25 cellular contexts compared by ENCODE assay signal in genomic region chr2:6065713-6066112, GRCh38.
DNase-seq lines count a peak whose midpoint lies in the region; ATAC-seq, FAIRE-seq and TF ChIP-seq lines count a peak whose summit lies in the region.
"Had no signal": no experiment of that assay in that cellular context is flagged by ENCODE, and none has a peak within 500 bp of the region (broad histone marks: within the 10 kb centered on the region; RNA-seq: fewer than 3 reads in every experiment).

No MANE protein-coding gene starts in this region.

- ATAC-seq in GM18868 (IDR thresholded peaks at IDR 0.05; ENCODE audit: unreplicated experiment) = peak; percentile 59
- ATAC-seq: A549, GM12878 had no signal

- intact Hi-C loops in thyroid gland (cut with DNase I) = no loop called here

- WGBS in small intestine, 3 donors = 34 to 68% (median 35%) methylated on average over 3 of the region's 3 CpGs
- WGBS in thyroid gland, 2 donors = 88 to 95% methylated on average over 3 of the region's 3 CpGs

- H3K36me3 ChIP-seq in small intestine (ENCODE audit: control insufficient read depth in 2 of 2, insufficient read depth in 2 of 2, low read length in 2 of 2) (no peaks in the 10 kb centered on the region), thyroid gland (no peaks in the 10 kb centered on the region)
- H3K36me3 ChIP-seq: BE2C, BLaER1 had no signal

- H3K4me1 ChIP-seq in small intestine (ENCODE audit: control insufficient read depth in 2 of 2, insufficient read depth in 1 of 2, low read depth in 1 of 2, low read length in 1 of 2) (peaks cover 0 to 4% of the 10 kb centered on the region in 2 donors), thyroid gland (no peaks in the 10 kb centered on the region)
- H3K4me1 ChIP-seq: A549, BE2C, BLaER1 had no signal

- no peaks in the 10 kb centered on the region for H3K27me3 ChIP-seq in small intestine (ENCODE audit: control insufficient read depth in 2 of 2, insufficient read depth in 2 of 2, low read length in 2 of 2)
- no peaks in the 10 kb centered on the region for H3K27me3 ChIP-seq in thyroid gland
- H3K27me3 ChIP-seq: BE2C, BLaER1 had no signal

- TF ChIP-seq CTCF in VCaP (conservative IDR thresholded peaks at IDR 0.05) (no peak), thyroid gland (IDR thresholded peaks at IDR 0.05) (no peak)

- peak overlapping the region; percentile 93; the same call in 1 of the 2 replicates for H3K27ac ChIP-seq in VCaP
- H3K27ac ChIP-seq in small intestine (ENCODE audit: low read depth in 1 of 2, low read length in 1 of 2) = no peak overlapping the region
- H3K27ac ChIP-seq in thyroid gland = no peak overlapping the region
- H3K27ac ChIP-seq: 22Rv1, A549, BLaER1 had no signal

- FAIRE-seq in small intestine (lab: Jason Lieb, UNC) = no peak
- FAIRE-seq: A549, GM12878, GM12892, GM18507, GM19239 had no signal

- H3K9me3 ChIP-seq in small intestine (ENCODE audit: control insufficient read depth, low read depth) = no peaks in the 10 kb centered on the region
- H3K9me3 ChIP-seq in thyroid gland = no peaks in the 10 kb centered on the region
- H3K9me3 ChIP-seq: A549, BE2C, BLaER1 had no signal

- H3K4me3 ChIP-seq in small intestine (ENCODE audit: low read depth in 1 of 2, low read length in 2 of 2) (no peak overlapping the region), thyroid gland (replicated peaks in 1 of 3) (no peak overlapping the region)
- H3K4me3 ChIP-seq: A549, BLaER1, GM12878 had no signal

- peak; percentile 72 for DNase-seq in small intestine
- no peak for DNase-seq in thyroid gland
- DNase-seq in NCI-H2171 treated with DMSO at 0.1 percent for 48 hours (lab: John Stamatoyannopoulos, UW) = no peak
- DNase-seq: BE2C; C1 segment of cervical spinal cord; CD4-positive, alpha-beta memory T cell; CD4-positive, CD25-positive, alpha-beta regulatory T cell; CD8-positive, alpha-beta memory T cell; COR-L47; DMS 273 treated with DMSO at 0.1 percent for 48 hours; DMS153; DMS53; DMS79; DND-41; EL; GDM1 had no signal

- no peak for TF ChIP-seq POLR2A in thyroid gland (IDR thresholded peaks at IDR 0.05)
